Comparison of ENCODE assay signal across 12 cellular contexts in the genomic region with DNA sequence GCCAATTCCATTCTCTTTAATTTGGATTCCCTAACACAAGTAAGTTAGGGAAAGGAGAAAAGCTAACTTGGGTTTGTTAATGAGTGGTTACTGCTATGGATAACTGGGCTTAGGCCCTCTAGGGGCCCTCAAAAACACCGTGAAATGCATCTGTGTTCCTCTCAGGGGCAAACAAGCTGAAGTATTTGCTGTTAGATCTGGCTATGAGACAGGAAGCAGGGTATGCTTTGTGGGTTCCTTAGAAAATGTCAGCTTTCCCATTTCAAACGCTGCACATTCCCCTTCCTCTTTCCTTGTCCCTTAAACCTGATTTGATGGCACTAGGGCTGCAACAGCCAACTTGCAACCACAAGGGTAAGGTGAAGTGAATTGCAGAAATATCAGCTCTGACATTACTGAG. TPM values are rescaled to one million over a fixed set of nuclear protein-coding genes. Genes with fewer than 3 reads are reported as not detected.
DNase-seq lines count a peak whose midpoint lies in the region; ATAC-seq and TF ChIP-seq lines count a peak whose summit lies in the region.
"Had no signal": no experiment of that assay in that cellular context is flagged by ENCODE, and none has a peak within 500 bp of the region (broad histone marks: within the 10 kb centered on the region; RNA-seq: fewer than 3 reads in every experiment).

No MANE protein-coding gene starts in this region.

- H3K27me3 ChIP-seq in right cardiac atrium (ENCODE audit: control insufficient read depth, insufficient read depth): no peaks in the 10 kb centered on the region
- no peaks in the 10 kb centered on the region for H3K27me3 ChIP-seq in GM23248 (replicated peaks; ENCODE audit: insufficient read depth)

- peak overlapping the region; percentile 51 for H3K27ac ChIP-seq in right cardiac atrium (ENCODE audit: low read length)
- peak overlapping the region; percentile 3 for H3K27ac ChIP-seq in OCI-LY7 (ENCODE audit: low read depth, low read length, poor library complexity, severe bottlenecking)
- no peak overlapping the region for H3K27ac ChIP-seq in GM23248

- peaks cover 5% of the 10 kb centered on the region for H3K4me1 ChIP-seq in right cardiac atrium (ENCODE audit: control insufficient read depth, insufficient read depth, low read length)
- peaks cover 35% of the 10 kb centered on the region for H3K4me1 ChIP-seq in OCI-LY7 (ENCODE audit: insufficient read depth, low read length, poor library complexity, severe bottlenecking)
- H3K4me1 ChIP-seq in GM23248 (ENCODE audit: insufficient read depth): peaks cover 29% of the 10 kb centered on the region

- no peaks in the 10 kb centered on the region for H4K20me1 ChIP-seq in OCI-LY7 (ENCODE audit: insufficient read depth, low read length)
- no peaks in the 10 kb centered on the region for H4K20me1 ChIP-seq in GM23248 (ENCODE audit: insufficient read depth)

- H3K4me1 Mint-ChIP-seq in dendritic cell treated with granulocyte-macrophage colony-stimulating factor and Interleukin-4, amounts not matched to agents 40 ng/mL and 50 ng/mL, for 4 days (ENCODE audit: low read depth): peaks cover 68% of the 10 kb centered on the region

- H3K36me3 ChIP-seq in OCI-LY7 (ENCODE audit: insufficient read depth, low read length) (no peaks in the 10 kb centered on the region), GM23248 (ENCODE audit: low read depth) (no peaks in the 10 kb centered on the region)

- peak overlapping the region; percentile 27; the same call in 1 of the 2 replicates for H3K4me2 ChIP-seq in OCI-LY7 (ENCODE audit: low read length)
- H3K4me2 ChIP-seq in GM23248 (ENCODE audit: unreplicated experiment): no peak overlapping the region

- H3K79me2 ChIP-seq in OCI-LY7 (ENCODE audit: insufficient read depth, low read depth, low read length): no peaks in the 10 kb centered on the region
- H3K79me2 ChIP-seq in GM23248 (ENCODE audit: insufficient read depth): no peaks in the 10 kb centered on the region

- peaks cover 3% of the 10 kb centered on the region for H3K36me3 Mint-ChIP-seq in dendritic cell treated with granulocyte-macrophage colony-stimulating factor and Interleukin-4, amounts not matched to agents 40 ng/mL and 50 ng/mL, for 4 days (ENCODE audit: low read depth)

- intact Hi-C loops in right cardiac atrium (cut with DNase I) (no loop called here), cardiac septum (cut with DNase I) (loop anchor here (5.0 to 10.0 kb wide), 2 partner anchors 60 to 218 kb away; no protein-coding TSS in a partner anchor), OCI-LY7 (cut with micrococcal nuclease; ENCODE audit: unreplicated experiment) (no loop called here)
- intact Hi-C loops in dendritic cell treated with granulocyte-macrophage colony-stimulating factor and Interleukin-4, amounts not matched to agents 40 ng/mL and 50 ng/mL, for 4 days (cut with micrococcal nuclease): no loop called here

- no peak overlapping the region for H3K4me3 Mint-ChIP-seq in dendritic cell treated with granulocyte-macrophage colony-stimulating factor and Interleukin-4, amounts not matched to agents 40 ng/mL and 50 ng/mL, for 4 days
- H3K4me3 Mint-ChIP-seq: neural crest cell had no signal

- WGBS in right cardiac atrium: 46% methylated on average over 2 of the region's 2 CpGs
- WGBS in GM23248 (ENCODE audit: low coverage in 1 of 2, low lambda C conversion rate in 2 of 2, missing lambda C conversion rate in 2 of 2), 2 experiments: 90% methylated on average over 2 of the region's 2 CpGs

- DNase-seq in right cardiac atrium: no peak
- DNase-seq in cardiac septum (ENCODE audit: low spot score): no peak
- DNase-seq in OCI-LY7 (ENCODE audit: low spot score): peak; percentile 48
- no peak for DNase-seq in GM23248
- DNase-seq in OCI-M2 (lab: John Stamatoyannopoulos, UW; ENCODE audit: unreplicated experiment): no peak
- DNase-seq in A172 (ENCODE audit: low spot score): no peak
- DNase-seq in NCI-H1694 (lab: John Stamatoyannopoulos, UW): no peak
- DNase-seq: anterior cingulate cortex, foreskin fibroblast had no signal

- in situ Hi-C loops in GM23248 (cut with MboI): loop anchor here (10.0 kb wide), 1 partner anchor 110 kb away; no protein-coding TSS in a partner anchor

- peaks cover 31% of the 10 kb centered on the region for H3F3A ChIP-seq in GM23248 (ENCODE audit: insufficient read depth)

- H3K9ac ChIP-seq in GM23248: no peak overlapping the region

- H3K9me3 ChIP-seq in right cardiac atrium (ENCODE audit: control insufficient read depth, low read length) (no peaks in the 10 kb centered on the region), OCI-LY7 (ENCODE audit: low read length) (no peaks in the 10 kb centered on the region), GM23248 (ENCODE audit: low read depth) (no peaks in the 10 kb centered on the region)

- H3K27me3 Mint-ChIP-seq in dendritic cell treated with granulocyte-macrophage colony-stimulating factor and Interleukin-4, amounts not matched to agents 40 ng/mL and 50 ng/mL, for 4 days: no peaks in the 10 kb centered on the region

- no peaks in the 10 kb centered on the region for H3K9me3 Mint-ChIP-seq in dendritic cell treated with granulocyte-macrophage colony-stimulating factor and Interleukin-4, amounts not matched to agents 40 ng/mL and 50 ng/mL, for 4 days
- H3K9me3 Mint-ChIP-seq: neural crest cell had no signal

- 0 out of 2 replicates have a peak, but pooled peaks have one; percentile 38 for TF ChIP-seq CTCF in OCI-LY7 (conservative IDR thresholded peaks at IDR 0.05; ENCODE audit: low read length)

- H3K4me3 ChIP-seq in right cardiac atrium (ENCODE audit: low read length): no peak overlapping the region
- H3K4me3 ChIP-seq in OCI-LY7 (ENCODE audit: low read depth, low read length, poor library complexity, severe bottlenecking): no peak overlapping the region
- H3K4me3 ChIP-seq in GM23248: no peak overlapping the region

- no peaks in the 10 kb centered on the region for H3K9me2 ChIP-seq in OCI-LY7 (ENCODE audit: insufficient read depth, low read length)
- no peaks in the 10 kb centered on the region for H3K9me2 ChIP-seq in GM23248 (ENCODE audit: insufficient read depth)

- no peak for ATAC-seq in right cardiac atrium
- ATAC-seq: SK-N-SH treated with all-trans-retinoic acid at 6 μM for 48 hours had no signal

- peak overlapping the region; percentile 72 for H3K27ac Mint-ChIP-seq in dendritic cell treated with granulocyte-macrophage colony-stimulating factor and Interleukin-4, amounts not matched to agents 40 ng/mL and 50 ng/mL, for 4 days

- POLR2A ChIA-PET in OCI-LY7 (lab: Charles Lee): interaction anchor here (0.5 to 1.7 kb wide), 5 partner anchors 10 to 129 kb away, joined by 3 to 5 read pairs (median 3); a partner anchor contains a TSS

- CTCF ChIA-PET in OCI-LY7 (lab: Charles Lee; ENCODE audit: unreplicated experiment): interaction anchor here (1.2 kb wide), 1 partner anchor 115 kb away, joined by 5 read pairs; no protein-coding TSS in a partner anchor

- H2AFZ ChIP-seq in OCI-LY7 (ENCODE audit: low read length) (peak overlapping the region; percentile 45), GM23248 (no peak overlapping the region)

- no TSS peak for BruUV-seq in OCI-LY7 (replicated peaks; lab: Mats Ljungman, UMichigan)

RNA-seq across cellular contexts. Expression of a gene that starts 5.7 kb away (rescaled TPM):
- total RNA-seq in right cardiac atrium: 100 to 1,000 TPM in 2 of 4 donors, 10 to 100 TPM in 2; 72.8 to 118 (median 97.9) TPM
- polyA plus RNA-seq in right cardiac atrium: 43.8 TPM
- 82.8 TPM for total RNA-seq in cardiac septum
- total RNA-seq in OCI-LY7 (2014; rRNA removed; shearing (Covaris generic)): 184 and 193 TPM in 2 replicates
- total RNA-seq in OCI-LY7 (2022): 276 and 296 TPM in 2 replicates
- 496 and 560 TPM in 2 replicates for total RNA-seq in GM23248 (2014; rRNA removed; shearing (Covaris generic))
- polyA plus RNA-seq in GM23248 (2016; fragmentation: Nextera tagmentation; extraction: Ambion mirVana): 576 and 593 TPM in 2 replicates
- 386 and 407 TPM in 2 replicates for total RNA-seq in A172 (2014; rRNA removed; shearing (Covaris generic))
